1 cellular context compared by ENCODE assay signal in genomic region chr10:20955355-20955893, GRCh38.
A peak's percentile ranks its signal among the peaks of the same experiment; 100 is the strongest.
TF ChIP-seq lines count a peak whose summit lies in the region.

No MANE protein-coding gene starts in this region.

TF ChIP-seq in K562, 482 proteins besides CTCF, POLR2A, EP300 and RAD21 (continued from another document):
- TF ChIP-seq JUND (IDR thresholded peaks at IDR 0.05; ENCODE audit: borderline replicate concordance, low read depth, low read length) (peak; percentile 73; the same call in 1 of the 2 replicates), JUND (tag; IDR thresholded peaks at IDR 0.05; ENCODE audit: borderline replicate concordance, low read depth, low read length) (peak; percentile 73; the same call in 2 of the 3 replicates), FOSL1 (tag; conservative IDR thresholded peaks at IDR 0.05) (peak; percentile 81), C11orf30 (IDR thresholded peaks at IDR 0.05; ENCODE audit: low read depth) (peak; percentile 50), UBTF (IDR thresholded peaks at IDR 0.05; ENCODE audit: borderline replicate concordance in 1 of 2, low read depth in 2 of 2, low read length in 2 of 2) (no peak), ARID1B (IDR thresholded peaks at IDR 0.05) (peak; percentile 75), MYC (IDR thresholded peaks at IDR 0.05; ENCODE audit: low read depth, low read length) (no peak), MYC (CRISPR knock-in tag; IDR thresholded peaks at IDR 0.05; ENCODE audit: borderline replicate concordance, low read depth) (no peak), BRF1 (IDR thresholded peaks at IDR 0.05; ENCODE audit: borderline replicate concordance, extremely low read depth, insufficient read length) (no peak), CBFA2T3 (IDR thresholded peaks at IDR 0.05) (peak; percentile 82), ZBTB9 (CRISPR knock-in tag; IDR thresholded peaks at IDR 0.05) (no peak), TEAD4 (IDR thresholded peaks at IDR 0.05; ENCODE audit: low read length) (peak; percentile 37; the same call in 1 of the 2 replicates), TEAD4 (CRISPR knock-in tag; IDR thresholded peaks at IDR 0.05; ENCODE audit: borderline replicate concordance) (no peak), TOE1 (IDR thresholded peaks at IDR 0.05; ENCODE audit: borderline replicate concordance) (no peak), TOE1 (CRISPR knock-in tag; IDR thresholded peaks at IDR 0.05; ENCODE audit: borderline replicate concordance, low read depth) (no peak), ZNF316 (IDR thresholded peaks at IDR 0.05) (peak; percentile 45; the same call in 1 of the 2 replicates), PKNOX1 (IDR thresholded peaks at IDR 0.05) (peak; percentile 61), SOX6 (IDR thresholded peaks at IDR 0.05) (peak; percentile 40; the same call in 1 of the 2 replicates), ZNF717 (CRISPR knock-in tag; IDR thresholded peaks at IDR 0.05) (no peak), REST (CRISPR knock-in tag; IDR thresholded peaks at IDR 0.05; ENCODE audit: low read depth) (no peak), NCOR1 (IDR thresholded peaks at IDR 0.05) (peak; percentile 43; the same call in 1 of the 2 replicates), SMARCA4 (IDR thresholded peaks at IDR 0.05) (peak; percentile 59; the same call in 1 of the 2 replicates), SMARCE1 (IDR thresholded peaks at IDR 0.05) (no peak), TFE3 (CRISPR knock-in tag; IDR thresholded peaks at IDR 0.05) (no peak), SP2 (IDR thresholded peaks at IDR 0.05; ENCODE audit: extremely low read depth, low read depth, low read length, poor library complexity, severe bottlenecking) (no peak), SAFB2 (IDR thresholded peaks at IDR 0.05; ENCODE audit: borderline replicate concordance, low read depth, low read length, severe bottlenecking) (no peak), TCF3 (CRISPR knock-in tag; IDR thresholded peaks at IDR 0.05) (0 out of 2 replicates have a peak, but pooled peaks have one; percentile 21), KLF16 (IDR thresholded peaks at IDR 0.05) (0 out of 2 replicates have a peak, but pooled peaks have one; percentile 25), ZNF232 (CRISPR knock-in tag; IDR thresholded peaks at IDR 0.05) (no peak), RBM22 (IDR thresholded peaks at IDR 0.05; ENCODE audit: low read depth, low read length, poor library complexity, severe bottlenecking) (no peak), ZC3H11A (IDR thresholded peaks at IDR 0.05; ENCODE audit: low read depth, low read length) (no peak), TRIM24 (IDR thresholded peaks at IDR 0.05) (peak; percentile 18 to 35; a peak in 1 of 4 replicates), ZBTB11 (CRISPR knock-in tag; IDR thresholded peaks at IDR 0.05) (0 out of 6 replicates have a peak, but pooled peaks of 1 of the 3 experiments have one; percentile 21), NFATC3 (IDR thresholded peaks at IDR 0.05) (no peak)
